18 cellular contexts compared by ENCODE assay signal in genomic region chr17:45639297-45639849, GRCh38.
"Had no signal": no experiment of that assay in that cellular context is flagged by ENCODE, and none has a peak within 500 bp of the region (broad histone marks: within the 10 kb centered on the region; RNA-seq: fewer than 3 reads in every experiment).

No MANE protein-coding gene starts in this region.

- H2AFZ ChIP-seq: neural progenitor cell had no signal

- H3K9me3 ChIP-seq: upper lobe of left lung had no signal

- H3K4me2 ChIP-seq: neural progenitor cell had no signal

- H3K4me1 ChIP-seq: neural progenitor cell, upper lobe of left lung had no signal

- H3K9ac ChIP-seq: neural progenitor cell had no signal

- H3K27me3 ChIP-seq: neural progenitor cell, upper lobe of left lung had no signal

- DNase-seq: activated CD4-positive, alpha-beta T cell treated with anti-CD3 and anti-CD28 coated beads for 1 hour; activated CD4-positive, alpha-beta T cell treated with anti-CD3 and anti-CD28 coated beads, Interleukin-2, amount 50 U/mL, for 1 hour; activated CD8-positive, alpha-beta memory T cell treated with anti-CD3 and anti-CD28 coated beads for 24 hours; activated CD8-positive, alpha-beta memory T cell treated with anti-CD3 and anti-CD28 coated beads, Interleukin-2, amount 50 U/mL, for 4 hours; activated naive CD4-positive, alpha-beta T cell; activated T-cell treated with anti-CD3 and anti-CD28 coated beads, Interleukin-2, amount 50 U/mL, for 4 hours; cerebellar nuclear complex; kidney; naive thymus-derived CD8-positive, alpha-beta T cell; retina; stimulated activated CD4-positive, alpha-beta T cell treated with anti-CD3 and anti-CD28 coated beads, Interleukin-2, amount 100 ng/mL, for 48 hours; stimulated activated CD8-positive, alpha-beta memory T cell treated with anti-CD3 and anti-CD28 coated beads, Interleukin-4, amount 100 ng/mL, for 48 hours; stimulated activated naive CD4-positive, alpha-beta T cell; upper lobe of left lung had no signal

- H3K27ac ChIP-seq: coronary artery, epithelial cell of prostate, neural progenitor cell, upper lobe of left lung had no signal

- H3K4me3 ChIP-seq: coronary artery, lung, neural progenitor cell, upper lobe of left lung had no signal
